2 cellular contexts compared by ENCODE assay signal in the genomic region with DNA sequence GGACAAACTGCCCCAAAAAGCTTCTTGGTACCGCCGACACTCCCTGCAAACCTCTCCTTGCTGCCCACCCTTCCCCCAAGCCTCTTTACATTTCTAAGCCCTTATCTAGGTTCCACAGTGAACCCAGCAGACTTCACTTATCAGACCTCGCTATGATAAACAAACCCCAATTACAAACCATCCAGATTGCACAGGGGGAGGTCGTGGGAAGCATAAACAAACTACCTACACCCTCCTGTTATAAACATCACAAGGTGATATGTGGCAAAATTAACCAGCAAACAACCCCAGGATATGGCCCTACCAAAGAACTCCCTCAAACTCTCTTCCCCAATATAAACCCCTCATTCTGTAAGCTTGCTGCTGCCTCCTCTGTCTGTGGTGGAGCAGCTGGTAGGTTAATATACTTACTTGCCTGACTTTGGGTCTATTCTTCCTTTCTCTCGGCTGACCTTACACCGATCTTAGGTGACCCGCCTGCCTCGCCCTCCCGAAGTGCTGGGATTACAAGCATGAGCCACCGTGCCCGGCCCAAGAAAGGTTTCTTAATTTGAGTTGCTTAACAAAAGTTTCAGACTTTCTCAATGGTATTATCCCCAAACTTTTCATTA.
TF ChIP-seq lines count a peak whose summit lies in the region.

No MANE protein-coding gene starts in this region.

TF ChIP-seq in WTC11, 78 proteins besides CTCF, POLR2A, EP300 and RAD21 (continued from another document):
- TF ChIP-seq, protein P1, sequence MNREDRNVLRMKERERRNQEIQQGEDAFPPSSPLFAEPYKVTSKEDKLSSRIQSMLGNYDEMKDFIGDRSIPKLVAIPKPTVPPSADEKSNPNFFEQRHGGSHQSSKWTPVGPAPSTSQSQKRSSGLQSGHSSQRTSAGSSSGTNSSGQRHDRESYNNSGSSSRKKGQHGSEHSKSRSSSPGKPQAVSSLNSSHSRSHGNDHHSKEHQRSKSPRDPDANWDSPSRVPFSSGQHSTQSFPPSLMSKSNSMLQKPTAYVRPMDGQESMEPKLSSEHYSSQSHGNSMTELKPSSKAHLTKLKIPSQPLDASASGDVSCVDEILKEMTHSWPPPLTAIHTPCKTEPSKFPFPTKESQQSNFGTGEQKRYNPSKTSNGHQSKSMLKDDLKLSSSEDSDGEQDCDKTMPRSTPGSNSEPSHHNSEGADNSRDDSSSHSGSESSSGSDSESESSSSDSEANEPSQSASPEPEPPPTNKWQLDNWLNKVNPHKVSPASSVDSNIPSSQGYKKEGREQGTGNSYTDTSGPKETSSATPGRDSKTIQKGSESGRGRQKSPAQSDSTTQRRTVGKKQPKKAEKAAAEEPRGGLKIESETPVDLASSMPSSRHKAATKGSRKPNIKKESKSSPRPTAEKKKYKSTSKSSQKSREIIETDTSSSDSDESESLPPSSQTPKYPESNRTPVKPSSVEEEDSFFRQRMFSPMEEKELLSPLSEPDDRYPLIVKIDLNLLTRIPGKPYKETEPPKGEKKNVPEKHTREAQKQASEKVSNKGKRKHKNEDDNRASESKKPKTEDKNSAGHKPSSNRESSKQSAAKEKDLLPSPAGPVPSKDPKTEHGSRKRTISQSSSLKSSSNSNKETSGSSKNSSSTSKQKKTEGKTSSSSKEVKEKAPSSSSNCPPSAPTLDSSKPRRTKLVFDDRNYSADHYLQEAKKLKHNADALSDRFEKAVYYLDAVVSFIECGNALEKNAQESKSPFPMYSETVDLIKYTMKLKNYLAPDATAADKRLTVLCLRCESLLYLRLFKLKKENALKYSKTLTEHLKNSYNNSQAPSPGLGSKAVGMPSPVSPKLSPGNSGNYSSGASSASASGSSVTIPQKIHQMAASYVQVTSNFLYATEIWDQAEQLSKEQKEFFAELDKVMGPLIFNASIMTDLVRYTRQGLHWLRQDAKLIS (CRISPR knock-in tag; IDR thresholded peaks at IDR 0.05; ENCODE audit: borderline replicate concordance), result no peak
- TF ChIP-seq, protein P2, sequence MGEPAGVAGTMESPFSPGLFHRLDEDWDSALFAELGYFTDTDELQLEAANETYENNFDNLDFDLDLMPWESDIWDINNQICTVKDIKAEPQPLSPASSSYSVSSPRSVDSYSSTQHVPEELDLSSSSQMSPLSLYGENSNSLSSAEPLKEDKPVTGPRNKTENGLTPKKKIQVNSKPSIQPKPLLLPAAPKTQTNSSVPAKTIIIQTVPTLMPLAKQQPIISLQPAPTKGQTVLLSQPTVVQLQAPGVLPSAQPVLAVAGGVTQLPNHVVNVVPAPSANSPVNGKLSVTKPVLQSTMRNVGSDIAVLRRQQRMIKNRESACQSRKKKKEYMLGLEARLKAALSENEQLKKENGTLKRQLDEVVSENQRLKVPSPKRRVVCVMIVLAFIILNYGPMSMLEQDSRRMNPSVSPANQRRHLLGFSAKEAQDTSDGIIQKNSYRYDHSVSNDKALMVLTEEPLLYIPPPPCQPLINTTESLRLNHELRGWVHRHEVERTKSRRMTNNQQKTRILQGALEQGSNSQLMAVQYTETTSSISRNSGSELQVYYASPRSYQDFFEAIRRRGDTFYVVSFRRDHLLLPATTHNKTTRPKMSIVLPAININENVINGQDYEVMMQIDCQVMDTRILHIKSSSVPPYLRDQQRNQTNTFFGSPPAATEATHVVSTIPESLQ (CRISPR knock-in tag; IDR thresholded peaks at IDR 0.05), result no peak
- no peak for TF ChIP-seq GABPB1 (CRISPR knock-in tag; IDR thresholded peaks at IDR 0.05)
- TF ChIP-seq NFE2L1 (CRISPR knock-in tag; IDR thresholded peaks at IDR 0.05), result no peak
- TF ChIP-seq, protein P3, sequence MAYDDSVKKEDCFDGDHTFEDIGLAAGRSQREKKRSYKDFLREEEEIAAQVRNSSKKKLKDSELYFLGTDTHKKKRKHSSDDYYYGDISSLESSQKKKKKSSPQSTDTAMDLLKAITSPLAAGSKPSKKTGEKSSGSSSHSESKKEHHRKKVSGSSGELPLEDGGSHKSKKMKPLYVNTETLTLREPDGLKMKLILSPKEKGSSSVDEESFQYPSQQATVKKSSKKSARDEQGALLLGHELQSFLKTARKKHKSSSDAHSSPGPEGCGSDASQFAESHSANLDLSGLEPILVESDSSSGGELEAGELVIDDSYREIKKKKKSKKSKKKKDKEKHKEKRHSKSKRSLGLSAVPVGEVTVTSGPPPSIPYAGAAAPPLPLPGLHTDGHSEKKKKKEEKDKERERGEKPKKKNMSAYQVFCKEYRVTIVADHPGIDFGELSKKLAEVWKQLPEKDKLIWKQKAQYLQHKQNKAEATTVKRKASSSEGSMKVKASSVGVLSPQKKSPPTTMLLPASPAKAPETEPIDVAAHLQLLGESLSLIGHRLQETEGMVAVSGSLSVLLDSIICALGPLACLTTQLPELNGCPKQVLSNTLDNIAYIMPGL (CRISPR knock-in tag; IDR thresholded peaks at IDR 0.05), result no peak
- no peak for TF ChIP-seq FOXJ3 (CRISPR knock-in tag; IDR thresholded peaks at IDR 0.05; ENCODE audit: borderline replicate concordance)
- TF ChIP-seq, protein P4, sequence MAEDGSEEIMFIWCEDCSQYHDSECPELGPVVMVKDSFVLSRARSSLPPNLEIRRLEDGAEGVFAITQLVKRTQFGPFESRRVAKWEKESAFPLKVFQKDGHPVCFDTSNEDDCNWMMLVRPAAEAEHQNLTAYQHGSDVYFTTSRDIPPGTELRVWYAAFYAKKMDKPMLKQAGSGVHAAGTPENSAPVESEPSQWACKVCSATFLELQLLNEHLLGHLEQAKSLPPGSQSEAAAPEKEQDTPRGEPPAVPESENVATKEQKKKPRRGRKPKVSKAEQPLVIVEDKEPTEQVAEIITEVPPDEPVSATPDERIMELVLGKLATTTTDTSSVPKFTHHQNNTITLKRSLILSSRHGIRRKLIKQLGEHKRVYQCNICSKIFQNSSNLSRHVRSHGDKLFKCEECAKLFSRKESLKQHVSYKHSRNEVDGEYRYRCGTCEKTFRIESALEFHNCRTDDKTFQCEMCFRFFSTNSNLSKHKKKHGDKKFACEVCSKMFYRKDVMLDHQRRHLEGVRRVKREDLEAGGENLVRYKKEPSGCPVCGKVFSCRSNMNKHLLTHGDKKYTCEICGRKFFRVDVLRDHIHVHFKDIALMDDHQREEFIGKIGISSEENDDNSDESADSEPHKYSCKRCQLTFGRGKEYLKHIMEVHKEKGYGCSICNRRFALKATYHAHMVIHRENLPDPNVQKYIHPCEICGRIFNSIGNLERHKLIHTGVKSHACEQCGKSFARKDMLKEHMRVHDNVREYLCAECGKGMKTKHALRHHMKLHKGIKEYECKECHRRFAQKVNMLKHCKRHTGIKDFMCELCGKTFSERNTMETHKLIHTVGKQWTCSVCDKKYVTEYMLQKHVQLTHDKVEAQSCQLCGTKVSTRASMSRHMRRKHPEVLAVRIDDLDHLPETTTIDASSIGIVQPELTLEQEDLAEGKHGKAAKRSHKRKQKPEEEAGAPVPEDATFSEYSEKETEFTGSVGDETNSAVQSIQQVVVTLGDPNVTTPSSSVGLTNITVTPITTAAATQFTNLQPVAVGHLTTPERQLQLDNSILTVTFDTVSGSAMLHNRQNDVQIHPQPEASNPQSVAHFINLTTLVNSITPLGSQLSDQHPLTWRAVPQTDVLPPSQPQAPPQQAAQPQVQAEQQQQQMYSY (CRISPR knock-in tag; IDR thresholded peaks at IDR 0.05), result no peak
- TF ChIP-seq, protein P5, sequence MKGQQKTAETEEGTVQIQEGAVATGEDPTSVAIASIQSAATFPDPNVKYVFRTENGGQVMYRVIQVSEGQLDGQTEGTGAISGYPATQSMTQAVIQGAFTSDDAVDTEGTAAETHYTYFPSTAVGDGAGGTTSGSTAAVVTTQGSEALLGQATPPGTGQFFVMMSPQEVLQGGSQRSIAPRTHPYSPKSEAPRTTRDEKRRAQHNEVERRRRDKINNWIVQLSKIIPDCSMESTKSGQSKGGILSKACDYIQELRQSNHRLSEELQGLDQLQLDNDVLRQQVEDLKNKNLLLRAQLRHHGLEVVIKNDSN (CRISPR knock-in tag; IDR thresholded peaks at IDR 0.05), result no peak
- TF ChIP-seq GTF2I (CRISPR knock-in tag; conservative IDR thresholded peaks at IDR 0.05), result no peak
TF ChIP-seq in WTC11: peak in this region for 0.

TF ChIP-seq in SK-N-SH treated with all-trans-retinoic acid at 6 μM for 48 hours, 23 proteins besides CTCF, POLR2A, EP300 and RAD21 (continued from another document):
- TF ChIP-seq, protein P6, sequence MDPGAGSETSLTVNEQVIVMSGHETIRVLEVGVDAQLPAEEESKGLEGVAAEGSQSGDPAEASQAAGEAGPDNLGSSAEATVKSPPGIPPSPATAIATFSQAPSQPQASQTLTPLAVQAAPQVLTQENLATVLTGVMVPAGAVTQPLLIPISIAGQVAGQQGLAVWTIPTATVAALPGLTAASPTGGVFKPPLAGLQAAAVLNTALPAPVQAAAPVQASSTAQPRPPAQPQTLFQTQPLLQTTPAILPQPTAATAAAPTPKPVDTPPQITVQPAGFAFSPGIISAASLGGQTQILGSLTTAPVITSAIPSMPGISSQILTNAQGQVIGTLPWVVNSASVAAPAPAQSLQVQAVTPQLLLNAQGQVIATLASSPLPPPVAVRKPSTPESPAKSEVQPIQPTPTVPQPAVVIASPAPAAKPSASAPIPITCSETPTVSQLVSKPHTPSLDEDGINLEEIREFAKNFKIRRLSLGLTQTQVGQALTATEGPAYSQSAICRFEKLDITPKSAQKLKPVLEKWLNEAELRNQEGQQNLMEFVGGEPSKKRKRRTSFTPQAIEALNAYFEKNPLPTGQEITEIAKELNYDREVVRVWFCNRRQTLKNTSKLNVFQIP (CRISPR knock-in tag; IDR thresholded peaks at IDR 0.05; ENCODE audit: borderline replicate concordance, low read depth), result no peak
- no peak for TF ChIP-seq ZNF8 (CRISPR knock-in tag; IDR thresholded peaks at IDR 0.05)
- TF ChIP-seq ISL1 (CRISPR knock-in tag; IDR thresholded peaks at IDR 0.05), result no peak
- no peak for TF ChIP-seq GLIS3 (CRISPR knock-in tag; IDR thresholded peaks at IDR 0.05)
- TF ChIP-seq SNAI2 (CRISPR knock-in tag; IDR thresholded peaks at IDR 0.05), result no peak
- TF ChIP-seq CSDC2 (CRISPR knock-in tag; IDR thresholded peaks at IDR 0.05), result no peak
- no peak for TF ChIP-seq ZNF70 (CRISPR knock-in tag; IDR thresholded peaks at IDR 0.05)
- TF ChIP-seq, protein P7, sequence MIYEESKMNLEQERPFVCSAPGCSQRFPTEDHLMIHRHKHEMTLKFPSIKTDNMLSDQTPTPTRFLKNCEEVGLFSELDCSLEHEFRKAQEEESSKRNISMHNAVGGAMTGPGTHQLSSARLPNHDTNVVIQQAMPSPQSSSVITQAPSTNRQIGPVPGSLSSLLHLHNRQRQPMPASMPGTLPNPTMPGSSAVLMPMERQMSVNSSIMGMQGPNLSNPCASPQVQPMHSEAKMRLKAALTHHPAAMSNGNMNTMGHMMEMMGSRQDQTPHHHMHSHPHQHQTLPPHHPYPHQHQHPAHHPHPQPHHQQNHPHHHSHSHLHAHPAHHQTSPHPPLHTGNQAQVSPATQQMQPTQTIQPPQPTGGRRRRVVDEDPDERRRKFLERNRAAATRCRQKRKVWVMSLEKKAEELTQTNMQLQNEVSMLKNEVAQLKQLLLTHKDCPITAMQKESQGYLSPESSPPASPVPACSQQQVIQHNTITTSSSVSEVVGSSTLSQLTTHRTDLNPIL (CRISPR knock-in tag; IDR thresholded peaks at IDR 0.05; ENCODE audit: low read depth), result no peak
TF ChIP-seq in SK-N-SH treated with all-trans-retinoic acid at 6 μM for 48 hours: peak in this region for 0.
